In the genomic region with DNA sequence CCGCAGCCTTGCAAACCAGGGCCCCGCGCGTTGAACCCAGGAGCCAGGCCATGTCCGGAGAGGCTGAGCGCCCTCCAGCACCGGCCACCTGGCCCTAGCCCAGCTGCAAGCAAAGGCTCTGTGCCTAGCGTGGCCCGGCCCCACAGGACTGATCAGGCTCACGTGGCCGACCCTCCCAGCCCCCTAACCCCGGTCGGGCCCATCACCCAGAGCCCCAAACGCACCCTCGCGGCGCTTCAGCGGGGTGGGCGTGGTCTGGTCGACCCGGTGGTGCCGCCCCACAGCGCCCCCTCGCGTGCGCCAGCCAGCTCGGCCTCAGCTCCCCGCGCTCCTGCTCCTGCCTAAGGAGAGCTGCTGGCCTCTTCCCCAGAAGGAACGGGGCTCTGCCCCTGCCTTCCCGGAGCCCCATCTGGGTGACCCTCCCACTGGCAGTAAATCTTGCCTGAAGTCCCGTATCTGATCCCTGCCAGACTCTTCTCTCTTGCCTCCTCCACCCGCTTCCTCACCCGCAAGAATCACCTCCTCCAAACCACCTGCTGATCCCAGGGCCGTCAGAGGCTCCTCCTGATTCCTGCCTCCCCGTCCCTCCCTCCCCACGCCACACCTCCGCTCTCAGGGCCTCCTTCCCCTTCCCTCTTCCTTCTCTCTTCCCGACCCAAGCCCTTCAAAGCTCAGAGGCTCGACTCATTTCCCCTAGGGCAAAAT, we compare ENCODE assay signal across 9 cellular contexts. TPM values are rescaled to one million over a fixed set of nuclear protein-coding genes. Genes with fewer than 3 reads are reported as not detected.
DNase-seq lines count a peak whose midpoint lies in the region; ATAC-seq and TF ChIP-seq lines count a peak whose summit lies in the region.
"Had no signal": no experiment of that assay in that cellular context is flagged by ENCODE, and none has a peak within 500 bp of the region (broad histone marks: within the 10 kb centered on the region; RNA-seq: fewer than 3 reads in every experiment).

No MANE protein-coding gene starts in this region.

- no peaks in the 10 kb centered on the region for H3K9me3 Mint-ChIP-seq in activated T-cell treated with anti-CD3 and anti-CD28 coated beads, Interleukin-2, amount 50 U/mL, for 4 hours
- H3K9me3 Mint-ChIP-seq: T-helper 1 cell treated with Interleukin-12 subunit alpha and Interleukin-12 subunit beta and Interleukin-4 antibody, amounts not matched to agents 30 μg/mL and 1 μg/mL, for 36 hours had no signal

- 1 to 2% (median 2%) methylated on average over 40 of the region's 40 CpGs for WGBS in ovary, 3 donors
- WGBS in aorta, 2 donors = 10 to 15% methylated on average over 37 to 40 of the region's 40 CpGs

- no peaks in the 10 kb centered on the region for H3K36me3 Mint-ChIP-seq in activated T-cell treated with anti-CD3 and anti-CD28 coated beads, Interleukin-2, amount 50 U/mL, for 4 hours (ENCODE audit: insufficient read depth)

- TF ChIP-seq CTCF in ovary (IDR thresholded peaks at IDR 0.05) = peak; percentile 18 to 43 (median 22)

- peak; percentile 86 for DNase-seq in DMS53 (lab: John Stamatoyannopoulos, UW)
- peak; percentile 23 for DNase-seq in Jurkat, Clone E6-1 (ENCODE audit: low read depth, low spot score)
- DNase-seq in activated T-cell treated with anti-CD3 and anti-CD28 coated beads, Interleukin-2, amount 50 U/mL, for 4 hours = peak; percentile 14
- peak; percentile 29 to 83 (median 68) for DNase-seq in head of caudate nucleus
- peak; percentile 63 to 87 (median 74) for DNase-seq in ovary
- peak; percentile 67 to 85 for DNase-seq in aorta
- DNase-seq in NCI-H187 (lab: John Stamatoyannopoulos, UW) = no peak

- no peak overlapping the region for H3K4me3 ChIP-seq in Jurkat, Clone E6-1 (ENCODE audit: low read length)
- peak overlapping the region; percentile 38 for H3K4me3 ChIP-seq in ovary
- peak overlapping the region in 1 of 2 donors; percentile 5 for H3K4me3 ChIP-seq in aorta (ENCODE audit: low read length in 2 of 2)

- no peaks in the 10 kb centered on the region for H3K36me3 ChIP-seq in ovary
- H3K36me3 ChIP-seq in aorta (ENCODE audit: control insufficient read depth in 1 of 2, insufficient read depth in 2 of 2, low read length in 1 of 2) = no peaks in the 10 kb centered on the region

- H3K4me3 Mint-ChIP-seq in activated T-cell treated with anti-CD3 and anti-CD28 coated beads, Interleukin-2, amount 50 U/mL, for 4 hours = peak overlapping the region; percentile 47
- H3K4me3 Mint-ChIP-seq: T-helper 1 cell treated with Interleukin-12 subunit alpha and Interleukin-12 subunit beta and Interleukin-4 antibody, amounts not matched to agents 30 μg/mL and 1 μg/mL, for 36 hours had no signal

- H3K27me3 Mint-ChIP-seq in activated T-cell treated with anti-CD3 and anti-CD28 coated beads, Interleukin-2, amount 50 U/mL, for 4 hours (ENCODE audit: low read depth) = peaks cover 9% of the 10 kb centered on the region

- intact Hi-C loops in head of caudate nucleus (cut with DNase I) (no loop called here), ovary (cut with DNase I) (no loop called here), aorta (cut with DNase I) (no loop called here)

- ATAC-seq in GM21423 (IDR thresholded peaks at IDR 0.05; ENCODE audit: unreplicated experiment) = peak; percentile 67
- ATAC-seq in activated T-cell treated with anti-CD3 and anti-CD28 coated beads, Interleukin-2, amount 50 U/mL, for 4 hours = peak; percentile 69 to 81
- ATAC-seq in aorta (ENCODE audit: low FRiP score) = peak; percentile 83

- H3K4me1 Mint-ChIP-seq in activated T-cell treated with anti-CD3 and anti-CD28 coated beads, Interleukin-2, amount 50 U/mL, for 4 hours (ENCODE audit: low read depth) = peaks cover 4% of the 10 kb centered on the region

- no peaks in the 10 kb centered on the region for H3K9me3 ChIP-seq in ovary
- H3K9me3 ChIP-seq in aorta (ENCODE audit: control insufficient read depth, low read length) = no peaks in the 10 kb centered on the region

- no peak for TF ChIP-seq EP300 in ovary (IDR thresholded peaks at IDR 0.05)

- TF ChIP-seq POLR2A in ovary (IDR thresholded peaks at IDR 0.05) = no peak

- H3K4me1 ChIP-seq in ovary (ENCODE audit: insufficient read depth) (peaks cover 4% of the 10 kb centered on the region), aorta (ENCODE audit: control insufficient read depth in 1 of 2, insufficient read depth in 2 of 2, low read length in 2 of 2) (no peaks in the 10 kb centered on the region)

- H3K27ac ChIP-seq in ovary = no peak overlapping the region
- no peak overlapping the region for H3K27ac ChIP-seq in aorta (ENCODE audit: low read depth in 1 of 2, low read length in 2 of 2)

- H3K27me3 ChIP-seq in ovary = no peaks in the 10 kb centered on the region
- H3K27me3 ChIP-seq in aorta (ENCODE audit: control insufficient read depth in 1 of 2, insufficient read depth in 2 of 2, low read length in 1 of 2) = no peaks in the 10 kb centered on the region

RNA-seq across cellular contexts. Expression of a gene that starts 12.3 kb away (rescaled TPM):
- not detected for polyA plus RNA-seq in Jurkat, Clone E6-1 (2012; ENCODE audit: insufficient read depth, insufficient read length)
- total RNA-seq in activated T-cell treated with anti-CD3 and anti-CD28 coated beads, Interleukin-2, amount 50 U/mL, for 4 hours = not detected
- total RNA-seq in ovary (not detected), aorta (not detected)
- polyA plus RNA-seq in ovary (not detected), aorta (not detected)

Comparison
In these comparisons a context has a peak if more than half of its experiments do, and no peak if none do; other contexts are left out.
1. DNase-seq: peak in DMS53 (single experiment), Jurkat, Clone E6-1 (single experiment), activated T-cell treated with anti-CD3 and anti-CD28 coated beads, Interleukin-2, amount 50 U/mL, for 4 hours (single experiment), head of caudate nucleus (42 of 42), ovary (5 of 5) and aorta (2 of 2); none in NCI-H187 (0 of 2).
2. Peak in every context shown above with its lines, with median percentiles within 50 percentile points of each other: ATAC-seq.